ENCODE assay signal across 8 cellular contexts in the genomic region with DNA sequence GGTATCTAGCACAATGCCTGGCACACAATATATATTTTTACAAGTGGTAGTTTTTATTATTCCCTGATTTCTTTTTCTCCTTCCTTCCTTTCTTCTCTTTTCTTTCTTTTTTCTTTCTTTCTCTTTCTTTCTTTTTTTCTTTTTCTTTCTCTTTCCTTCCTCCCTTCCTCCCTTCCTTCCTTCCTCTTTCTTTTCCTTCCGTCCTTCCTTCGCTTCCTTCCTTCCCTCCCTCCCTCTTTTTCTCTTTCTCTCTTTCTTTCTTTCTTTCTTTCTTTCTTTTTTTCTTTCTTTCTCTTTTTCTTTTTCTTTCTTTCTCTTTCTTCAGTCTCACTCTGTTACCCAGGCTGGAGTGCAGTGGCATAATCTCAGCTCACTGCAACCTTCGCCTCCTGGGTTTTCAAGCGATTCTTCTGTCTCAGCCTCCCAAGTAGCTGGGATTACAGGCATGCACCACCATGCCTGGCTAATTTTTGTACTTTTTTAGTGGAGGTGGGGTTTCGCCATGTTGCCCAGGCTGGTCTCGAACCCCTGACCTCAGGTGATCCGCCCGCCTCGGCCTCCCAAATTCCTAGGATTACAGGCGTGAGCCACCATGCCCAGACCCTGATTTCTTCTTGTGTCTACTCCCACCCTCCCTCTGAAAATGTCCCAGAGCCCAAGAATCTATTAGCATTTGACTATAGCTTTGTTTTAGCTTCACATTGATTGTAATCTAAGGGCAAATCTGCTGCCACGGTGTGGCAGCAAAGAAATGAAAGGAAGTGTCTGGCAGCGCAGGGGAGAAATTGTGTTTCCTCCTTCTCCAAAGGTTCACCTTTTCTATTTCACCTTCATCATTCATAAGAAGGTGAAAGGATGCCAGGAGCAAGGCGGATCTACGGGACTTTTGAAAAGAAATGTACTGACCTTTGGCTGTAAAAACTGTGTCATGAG. TPM values are rescaled to one million over a fixed set of nuclear protein-coding genes. Genes with fewer than 3 reads are reported as not detected.
DNase-seq lines count a peak whose midpoint lies in the region; ATAC-seq, FAIRE-seq and TF ChIP-seq lines count a peak whose summit lies in the region.

No MANE protein-coding gene starts in this region.

- peaks cover 8 to 13% (median 11%) of the 10 kb centered on the region in 3 donors for H3K4me1 ChIP-seq in skeletal muscle tissue (ENCODE audit: control insufficient read depth in 3 of 3, insufficient read depth in 3 of 3, low read length in 3 of 3)

- peak overlapping the region; percentile 58 for H3K27ac Mint-ChIP-seq in chondrocyte (ENCODE audit: unreplicated experiment)

- peak; percentile 22 for ATAC-seq in GM19043 (IDR thresholded peaks at IDR 0.05; ENCODE audit: low read depth, unreplicated experiment)
- ATAC-seq in HG03139 (IDR thresholded peaks at IDR 0.05; ENCODE audit: unreplicated experiment), result peak; percentile 21

- no peak overlapping the region for H3K9ac ChIP-seq in skeletal muscle tissue (ENCODE audit: low read depth in 1 of 3, low read length in 3 of 3)

- H3K9me3 ChIP-seq in skeletal muscle tissue (ENCODE audit: control insufficient read depth in 3 of 3, low read length in 3 of 3), result no peaks in the 10 kb centered on the region

- H3K4me3 Mint-ChIP-seq in chondrocyte (ENCODE audit: unreplicated experiment), result no peak overlapping the region

- H3K27ac ChIP-seq in skeletal muscle tissue (ENCODE audit: low read depth, low read length), result peak overlapping the region; percentile 9

- no peaks in the 10 kb centered on the region for H3K36me3 ChIP-seq in skeletal muscle tissue (ENCODE audit: control insufficient read depth in 3 of 3, insufficient read depth in 3 of 3, low read length in 3 of 3)

- H3K36me3 Mint-ChIP-seq in chondrocyte (ENCODE audit: low read depth), result no peaks in the 10 kb centered on the region

- H3K4me3 ChIP-seq in skeletal muscle tissue (ENCODE audit: low read length in 3 of 3), result no peak overlapping the region

- H3K27me3 ChIP-seq in skeletal muscle tissue (ENCODE audit: control insufficient read depth in 3 of 3, insufficient read depth in 3 of 3, low read length in 3 of 3), result no peaks in the 10 kb centered on the region

- DNase-seq in chondrocyte (ENCODE audit: low spot score) (no peak), NCI-H446 (lab: John Stamatoyannopoulos, UW) (no peak), frontal cortex (ENCODE audit: low spot score in 2 of 2) (no peak)
- no peak for DNase-seq in activated CD4-positive, CD25-positive, alpha-beta regulatory T cell (lab: John Stamatoyannopoulos, UW)
- DNase-seq in activated naive CD4-positive, alpha-beta T cell treated with Interleukin-2 at 50 U/mL for 16 hours, result no peak

- TF ChIP-seq CTCF in chondrocyte (IDR thresholded peaks at IDR 0.05), result peak; percentile 32

- no peaks in the 10 kb centered on the region for H3K9me3 Mint-ChIP-seq in chondrocyte (ENCODE audit: low read depth)

- H3K27me3 Mint-ChIP-seq in chondrocyte (ENCODE audit: low read depth), result no peaks in the 10 kb centered on the region

- no peak for FAIRE-seq in frontal cortex (lab: Jason Lieb, UNC)

- H3K4me1 Mint-ChIP-seq in chondrocyte (ENCODE audit: low read depth), result peaks cover 29% of the 10 kb centered on the region

RNA-seq across cellular contexts. Expression of gene ABCB10, which starts 19.9 kb away (rescaled TPM):
- total RNA-seq in chondrocyte, result 19.0 to 32.3 TPM (median 32.1 TPM) in 3 replicates
- total RNA-seq in skeletal muscle tissue, result 11.5 TPM
- 18.8 TPM for total RNA-seq in frontal cortex

RNA-seq across cellular contexts. Expression of gene TAF5L, which starts 47.5 kb away (rescaled TPM):
- 16.4 to 22.1 TPM (median 18.8 TPM) in 3 replicates for total RNA-seq in chondrocyte
- total RNA-seq in skeletal muscle tissue, result 9.9 TPM
- 32.2 TPM for total RNA-seq in frontal cortex

RNA-seq across cellular contexts. Expression of gene URB2, which starts 47.6 kb away (rescaled TPM):
- total RNA-seq in chondrocyte, result 7.9 to 11.7 TPM (median 8.4 TPM) in 3 replicates
- total RNA-seq in skeletal muscle tissue, result 11.0 TPM
- 14.7 TPM for total RNA-seq in frontal cortex
